1 cellular context compared by ENCODE assay signal in genomic region chr19:18013210-18013609, GRCh38.
TF ChIP-seq lines count a peak whose summit lies in the region.

No MANE protein-coding gene starts in this region.

TF ChIP-seq in HepG2, 621 proteins besides CTCF, POLR2A, EP300 and RAD21:
- no peak for TF ChIP-seq ZNF281 (CRISPR knock-in tag; IDR thresholded peaks at IDR 0.05; ENCODE audit: borderline replicate concordance)
- TF ChIP-seq ZHX2 (IDR thresholded peaks at IDR 0.05; ENCODE audit: low read depth): no peak
- TF ChIP-seq ZHX2 (CRISPR knock-in tag; IDR thresholded peaks at IDR 0.05; ENCODE audit: borderline replicate concordance): no peak
- TF ChIP-seq PRDM10 (CRISPR knock-in tag; IDR thresholded peaks at IDR 0.05; ENCODE audit: low read depth): 0 out of 2 replicates have a peak, but pooled peaks have one; percentile 4
- TF ChIP-seq PAF1 (CRISPR knock-in tag; IDR thresholded peaks at IDR 0.05): no peak
- no peak for TF ChIP-seq NRL (CRISPR knock-in tag; IDR thresholded peaks at IDR 0.05; ENCODE audit: borderline replicate concordance)
- TF ChIP-seq AHR (CRISPR knock-in tag; IDR thresholded peaks at IDR 0.05): 0 out of 2 replicates have a peak, but pooled peaks have one; percentile 16
- TF ChIP-seq ZNF142 (CRISPR knock-in tag; IDR thresholded peaks at IDR 0.05): no peak
- TF ChIP-seq NONO (IDR thresholded peaks at IDR 0.05): no peak
- 0 out of 2 replicates have a peak, but pooled peaks have one; percentile 12 for TF ChIP-seq NONO (CRISPR knock-in tag; conservative IDR thresholded peaks at IDR 0.05)
- 0 out of 2 replicates have a peak, but pooled peaks have one; percentile 6 for TF ChIP-seq SPEN (CRISPR knock-in tag; IDR thresholded peaks at IDR 0.05; ENCODE audit: low read depth)
- TF ChIP-seq SMARCC2 (IDR thresholded peaks at IDR 0.05): no peak
- no peak for TF ChIP-seq RAD51 (IDR thresholded peaks at IDR 0.05; ENCODE audit: borderline replicate concordance)
- no peak for TF ChIP-seq SP140L (CRISPR knock-in tag; IDR thresholded peaks at IDR 0.05; ENCODE audit: borderline replicate concordance)
- TF ChIP-seq ZNF772 (CRISPR knock-in tag; IDR thresholded peaks at IDR 0.05): no peak
- TF ChIP-seq ZNF543 (CRISPR knock-in tag; IDR thresholded peaks at IDR 0.05): no peak
- no peak for TF ChIP-seq E2F2 (CRISPR knock-in tag; IDR thresholded peaks at IDR 0.05; ENCODE audit: borderline replicate concordance)
- TF ChIP-seq ZNF891 (CRISPR knock-in tag; IDR thresholded peaks at IDR 0.05): peak; percentile 36; the same call in 1 of the 2 replicates
- 0 out of 2 replicates have a peak, but pooled peaks have one; percentile 30 for TF ChIP-seq ZNF567 (CRISPR knock-in tag; IDR thresholded peaks at IDR 0.05; ENCODE audit: borderline replicate concordance)
- no peak for TF ChIP-seq CEBPG (CRISPR knock-in tag; IDR thresholded peaks at IDR 0.05)
